ENCODE assay signal across 31 cellular contexts in genomic region chr5:135240283-135240633, GRCh38.
DNase-seq lines count a peak whose midpoint lies in the region; ATAC-seq and TF ChIP-seq lines count a peak whose summit lies in the region.
"Had no signal": no experiment of that assay in that cellular context is flagged by ENCODE, and none has a peak within 500 bp of the region (broad histone marks: within the 10 kb centered on the region; RNA-seq: fewer than 3 reads in every experiment).

No MANE protein-coding gene starts in this region.

- H3K4me1 Mint-ChIP-seq in activated T-cell treated with anti-CD3 and anti-CD28 coated beads, Interleukin-2, amount 50 U/mL, for 24 hours (ENCODE audit: low read depth), result no peaks in the 10 kb centered on the region
- peaks cover 17% of the 10 kb centered on the region for H3K4me1 Mint-ChIP-seq in WTC11
- no peaks in the 10 kb centered on the region for H3K4me1 Mint-ChIP-seq in stimulated activated naive CD8-positive, alpha-beta T cell treated with anti-CD3 and anti-CD28 coated beads, Interleukin-15, amount 100 ng/mL, for 72 hours
- H3K4me1 Mint-ChIP-seq: IgD-negative memory B cell, neural crest cell, T-helper 17 cell had no signal

- H3K4me2 ChIP-seq in osteoblast (ENCODE audit: insufficient read depth, low read length), result no peak overlapping the region

- H3K27me3 ChIP-seq in ascending aorta (no peaks in the 10 kb centered on the region), osteoblast (ENCODE audit: insufficient read depth, low read length) (no peaks in the 10 kb centered on the region)

- no peaks in the 10 kb centered on the region for H3K36me3 Mint-ChIP-seq in activated T-cell treated with anti-CD3 and anti-CD28 coated beads, Interleukin-2, amount 50 U/mL, for 24 hours (ENCODE audit: low read depth)
- H3K36me3 Mint-ChIP-seq in WTC11, result no peaks in the 10 kb centered on the region
- H3K36me3 Mint-ChIP-seq: brain, CD14-positive monocyte had no signal

- H3K27me3 Mint-ChIP-seq in activated T-cell treated with anti-CD3 and anti-CD28 coated beads, Interleukin-2, amount 50 U/mL, for 24 hours, result no peaks in the 10 kb centered on the region
- H3K27me3 Mint-ChIP-seq in WTC11 (ENCODE audit: low read depth), result no peaks in the 10 kb centered on the region
- H3K27me3 Mint-ChIP-seq in stimulated activated naive CD8-positive, alpha-beta T cell treated with anti-CD3 and anti-CD28 coated beads, Interleukin-15, amount 100 ng/mL, for 72 hours, result no peaks in the 10 kb centered on the region

- ATAC-seq in WTC11 (no peak), GM18873 (IDR thresholded peaks at IDR 0.05; ENCODE audit: low FRiP score, unreplicated experiment) (no peak)
- no peak for ATAC-seq in stimulated activated naive CD8-positive, alpha-beta T cell treated with anti-CD3 and anti-CD28 coated beads, Interleukin-15, amount 100 ng/mL, for 72 hours
- ATAC-seq: activated T-cell treated with anti-CD3 and anti-CD28 coated beads, Interleukin-2, amount 50 U/mL, for 4 hours; T-helper 17 cell had no signal

- no peaks in the 10 kb centered on the region for H3K36me3 ChIP-seq in ascending aorta
- H3K36me3 ChIP-seq in osteoblast (ENCODE audit: insufficient read depth, low read length), result no peaks in the 10 kb centered on the region

- no peak overlapping the region for H3K4me3 ChIP-seq in ascending aorta
- no peak overlapping the region for H3K4me3 ChIP-seq in osteoblast (ENCODE audit: insufficient read depth, low read length)
- H3K4me3 ChIP-seq: GM23248, lung had no signal

- H4K20me1 ChIP-seq in osteoblast (ENCODE audit: insufficient read depth, low read length), result no peaks in the 10 kb centered on the region

- no peak overlapping the region for H2AFZ ChIP-seq in osteoblast (ENCODE audit: low read length)
- H2AFZ ChIP-seq: GM23248 had no signal

- H3K9me3 Mint-ChIP-seq in activated T-cell treated with anti-CD3 and anti-CD28 coated beads, Interleukin-2, amount 50 U/mL, for 24 hours, result no peaks in the 10 kb centered on the region
- no peaks in the 10 kb centered on the region for H3K9me3 Mint-ChIP-seq in WTC11
- H3K9me3 Mint-ChIP-seq in stimulated activated naive CD8-positive, alpha-beta T cell treated with anti-CD3 and anti-CD28 coated beads, Interleukin-15, amount 100 ng/mL, for 72 hours, result no peaks in the 10 kb centered on the region
- H3K9me3 Mint-ChIP-seq: activated T-cell treated with anti-CD3 and anti-CD28 coated beads, Interleukin-2, amount 50 U/mL, for 4 hours; IgD-negative memory B cell; neural crest cell had no signal

- H3K4me1 ChIP-seq in ascending aorta, result peaks cover 42 to 71% of the 10 kb centered on the region in 2 donors
- peaks cover 29% of the 10 kb centered on the region for H3K4me1 ChIP-seq in osteoblast (ENCODE audit: insufficient read depth, low read length)
- H3K4me1 ChIP-seq: Caco-2 had no signal

- CTCF ChIA-PET in WTC11 (lab: Charles Lee), result interaction anchor here (2.0 kb wide), 1 partner anchor 23 kb away, joined by 4 read pairs; no protein-coding TSS in a partner anchor

- H3K27ac ChIP-seq in ascending aorta (peak overlapping the region; percentile 80 to 91), osteoblast (ENCODE audit: low read depth, low read length) (no peak overlapping the region)
- H3K27ac ChIP-seq: GM23248 had no signal

- H3K79me2 ChIP-seq in osteoblast (ENCODE audit: insufficient read depth, low read length), result no peaks in the 10 kb centered on the region

- H3K9me3 ChIP-seq in ascending aorta, result no peaks in the 10 kb centered on the region
- no peaks in the 10 kb centered on the region for H3K9me3 ChIP-seq in osteoblast (ENCODE audit: low read depth, low read length)
- H3K9me3 ChIP-seq: Caco-2 had no signal

- TF ChIP-seq CTCF in ascending aorta (IDR thresholded peaks at IDR 0.05) (no peak), osteoblast (IDR thresholded peaks at IDR 0.05; ENCODE audit: extremely low read depth, low read depth, low read length) (no peak), WTC11 (IDR thresholded peaks at IDR 0.05) (no peak)

- intact Hi-C loops in ascending aorta (cut with DNase I), result loop anchor here (10.0 kb wide), 1 partner anchor 255 kb away; no protein-coding TSS in a partner anchor

- H3K27ac Mint-ChIP-seq in activated T-cell treated with anti-CD3 and anti-CD28 coated beads, Interleukin-2, amount 50 U/mL, for 24 hours, result no peak overlapping the region
- H3K27ac Mint-ChIP-seq in WTC11, result no peak overlapping the region
- H3K27ac Mint-ChIP-seq in stimulated activated naive CD8-positive, alpha-beta T cell treated with anti-CD3 and anti-CD28 coated beads, Interleukin-15, amount 100 ng/mL, for 72 hours, result no peak overlapping the region
- H3K27ac Mint-ChIP-seq: IgD-negative memory B cell, T-helper 17 cell had no signal

- POLR2A ChIA-PET in WTC11 (lab: Charles Lee), result no interaction called here

- DNase-seq in activated T-cell treated with anti-CD3 and anti-CD28 coated beads, Interleukin-2, amount 50 U/mL, for 48 hours, result peak; percentile 4 to 8
- DNase-seq in activated T-cell treated with anti-CD3 and anti-CD28 coated beads, Interleukin-2, amount 50 U/mL, for 24 hours, result no peak
- DNase-seq in ascending aorta (ENCODE audit: low spot score in 2 of 2) (peak in 1 of 2 donors; percentile 31), osteoblast (ENCODE audit: insufficient read length, low spot score, missing footprints) (peak; percentile 65), ureter (ENCODE audit: low spot score) (peak; percentile 22), WTC11 (ENCODE audit: low spot score) (no peak)
- no peak for DNase-seq in stimulated activated naive CD8-positive, alpha-beta T cell treated with anti-CD3 and anti-CD28 coated beads, Interleukin-15, amount 100 ng/mL, for 72 hours
- DNase-seq: 8988T; activated gamma-delta T cell treated with Interleukin-2 at 50 U/mL for 16 hours; activated T-cell treated with anti-CD3 and anti-CD28 coated beads, Interleukin-2, amount 50 U/mL, for 4 hours; DMS79 treated with DMSO at 0.1 percent for 48 hours; GDM1; GM23248; hippocampal formation; MV-4-11; NCI-H1436 treated with DMSO at 0.1 percent for 48 hours; NCI-H2081 treated with DMSO at 0.1 percent for 48 hours; NCI-H2227 treated with DMSO at 0.1 percent for 48 hours; NCI-H69; SHP77; stimulated activated CD4-positive, alpha-beta T cell treated with anti-CD3 and anti-CD28 coated beads, Interleukin-12 subunit alpha, Interleukin-12 subunit beta, amount 100 ng/mL, for 4 hours; stimulated activated CD4-positive, alpha-beta T cell treated with anti-CD3 and anti-CD28 coated beads, Interleukin-2, amount 100 ng/mL, for 48 hours; T-helper 17 cell; trophoblast cell had no signal

- no peak overlapping the region for H3K4me3 Mint-ChIP-seq in activated T-cell treated with anti-CD3 and anti-CD28 coated beads, Interleukin-2, amount 50 U/mL, for 24 hours
- H3K4me3 Mint-ChIP-seq in WTC11, result no peak overlapping the region
- H3K4me3 Mint-ChIP-seq in stimulated activated naive CD8-positive, alpha-beta T cell treated with anti-CD3 and anti-CD28 coated beads, Interleukin-15, amount 100 ng/mL, for 72 hours, result no peak overlapping the region
- H3K4me3 Mint-ChIP-seq: activated T-cell treated with anti-CD3 and anti-CD28 coated beads, Interleukin-2, amount 50 U/mL, for 4 hours; CD14-positive monocyte; IgD-negative memory B cell; neural crest cell; T-helper 17 cell had no signal

TF ChIP-seq in WTC11, 78 proteins besides CTCF, POLR2A, EP300 and RAD21:
- TF ChIP-seq JAZF1 (CRISPR knock-in tag; IDR thresholded peaks at IDR 0.05) (no peak), SOX15 (CRISPR knock-in tag; IDR thresholded peaks at IDR 0.05) (no peak), FOXJ3 (CRISPR knock-in tag; IDR thresholded peaks at IDR 0.05; ENCODE audit: borderline replicate concordance) (no peak), ZNF263 (CRISPR knock-in tag; IDR thresholded peaks at IDR 0.05; ENCODE audit: low read depth) (no peak), GRHL2 (CRISPR knock-in tag; IDR thresholded peaks at IDR 0.05; ENCODE audit: insufficient replicate concordance, severe bottlenecking) (no peak), CBFB (CRISPR knock-in tag; IDR thresholded peaks at IDR 0.05; ENCODE audit: low read depth) (no peak), NR2C2 (CRISPR knock-in tag; IDR thresholded peaks at IDR 0.05) (no peak), NR1H2 (CRISPR knock-in tag; IDR thresholded peaks at IDR 0.05) (no peak)
- TF ChIP-seq, protein P1, sequence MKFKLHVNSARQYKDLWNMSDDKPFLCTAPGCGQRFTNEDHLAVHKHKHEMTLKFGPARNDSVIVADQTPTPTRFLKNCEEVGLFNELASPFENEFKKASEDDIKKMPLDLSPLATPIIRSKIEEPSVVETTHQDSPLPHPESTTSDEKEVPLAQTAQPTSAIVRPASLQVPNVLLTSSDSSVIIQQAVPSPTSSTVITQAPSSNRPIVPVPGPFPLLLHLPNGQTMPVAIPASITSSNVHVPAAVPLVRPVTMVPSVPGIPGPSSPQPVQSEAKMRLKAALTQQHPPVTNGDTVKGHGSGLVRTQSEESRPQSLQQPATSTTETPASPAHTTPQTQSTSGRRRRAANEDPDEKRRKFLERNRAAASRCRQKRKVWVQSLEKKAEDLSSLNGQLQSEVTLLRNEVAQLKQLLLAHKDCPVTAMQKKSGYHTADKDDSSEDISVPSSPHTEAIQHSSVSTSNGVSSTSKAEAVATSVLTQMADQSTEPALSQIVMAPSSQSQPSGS (CRISPR knock-in tag; IDR thresholded peaks at IDR 0.05; ENCODE audit: borderline replicate concordance, low read depth), result no peak
- TF ChIP-seq, protein P2, sequence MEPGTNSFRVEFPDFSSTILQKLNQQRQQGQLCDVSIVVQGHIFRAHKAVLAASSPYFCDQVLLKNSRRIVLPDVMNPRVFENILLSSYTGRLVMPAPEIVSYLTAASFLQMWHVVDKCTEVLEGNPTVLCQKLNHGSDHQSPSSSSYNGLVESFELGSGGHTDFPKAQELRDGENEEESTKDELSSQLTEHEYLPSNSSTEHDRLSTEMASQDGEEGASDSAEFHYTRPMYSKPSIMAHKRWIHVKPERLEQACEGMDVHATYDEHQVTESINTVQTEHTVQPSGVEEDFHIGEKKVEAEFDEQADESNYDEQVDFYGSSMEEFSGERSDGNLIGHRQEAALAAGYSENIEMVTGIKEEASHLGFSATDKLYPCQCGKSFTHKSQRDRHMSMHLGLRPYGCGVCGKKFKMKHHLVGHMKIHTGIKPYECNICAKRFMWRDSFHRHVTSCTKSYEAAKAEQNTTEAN (CRISPR knock-in tag; IDR thresholded peaks at IDR 0.05), result no peak

Comparison
In these comparisons a context has a peak if more than half of its experiments do, and no peak if none do; other contexts are left out.
1. DNase-seq: peak in activated T-cell treated with anti-CD3 and anti-CD28 coated beads, Interleukin-2, amount 50 U/mL, for 48 hours (2 of 2), osteoblast (single experiment) and ureter (single experiment); none in activated T-cell treated with anti-CD3 and anti-CD28 coated beads, Interleukin-2, amount 50 U/mL, for 24 hours (single experiment), WTC11 (single experiment) and stimulated activated naive CD8-positive, alpha-beta T cell treated with anti-CD3 and anti-CD28 coated beads, Interleukin-15, amount 100 ng/mL, for 72 hours (0 of 2).